ENCODE assay signal across 19 cellular contexts in the genomic region with DNA sequence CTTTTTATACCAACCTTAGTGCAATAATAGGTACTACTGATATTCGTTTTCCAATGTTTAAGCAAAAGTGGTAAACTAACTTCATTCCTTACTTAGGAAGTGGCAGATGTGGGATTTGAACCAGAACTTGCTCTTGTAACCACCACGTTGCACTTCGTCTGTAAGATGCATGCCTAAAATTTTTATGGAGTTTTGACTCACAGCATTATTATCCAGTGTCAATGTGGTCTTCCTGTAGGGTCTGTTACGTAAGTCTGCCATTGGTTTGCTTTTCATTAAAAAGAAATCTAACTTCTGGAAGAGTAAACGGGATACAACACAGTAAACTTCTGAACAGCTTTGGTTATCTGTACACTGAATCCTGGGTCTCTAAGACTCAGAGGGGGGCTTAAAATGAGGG.
A peak's percentile ranks its signal among the peaks of the same experiment; 100 is the strongest.
DNase-seq lines count a peak whose midpoint lies in the region; TF ChIP-seq lines count a peak whose summit lies in the region.
"Had no signal": no experiment of that assay in that cellular context is flagged by ENCODE, and none has a peak within 500 bp of the region (broad histone marks: within the 10 kb centered on the region; RNA-seq: fewer than 3 reads in every experiment).

No MANE protein-coding gene starts in this region.

- no peak overlapping the region for H3K9ac ChIP-seq in fibroblast of lung (ENCODE audit: insufficient read depth, low read length)

- no peaks in the 10 kb centered on the region for H4K20me1 ChIP-seq in fibroblast of lung (ENCODE audit: control insufficient read depth, extremely low read depth, insufficient read depth, low read length)

- no peaks in the 10 kb centered on the region for H3K36me3 ChIP-seq in fibroblast of lung (ENCODE audit: control insufficient read depth, insufficient read depth, low read length)
- H3K36me3 ChIP-seq: gastrocnemius medialis, pancreas, suprapubic skin had no signal

- H3K9me3 ChIP-seq in fibroblast of lung (ENCODE audit: control insufficient read depth, insufficient read depth, low read depth, low read length), result no peaks in the 10 kb centered on the region
- H3K9me3 ChIP-seq: gastrocnemius medialis, pancreas, suprapubic skin had no signal

- H3K4me2 ChIP-seq in fibroblast of lung (ENCODE audit: extremely low read depth, insufficient read depth, low read length), result no peak overlapping the region

- H3K4me3 ChIP-seq in fibroblast of lung (replicated peaks in 1 of 4; ENCODE audit: control extremely low read depth in 1 of 4, insufficient read depth in 1 of 4, low read depth in 3 of 4, low read length in 4 of 4) (no peak overlapping the region), skeletal muscle cell (ENCODE audit: low read depth, low read length) (no peak overlapping the region), coronary artery (no peak overlapping the region)
- H3K4me3 ChIP-seq: gastrocnemius medialis, lung, pancreas, skin epidermis, suprapubic skin had no signal

- DNase-seq in EL (peak; percentile 87), RPMI7951 (ENCODE audit: low read depth) (peak; percentile 52), fibroblast of lung (ENCODE audit: low read depth in 2 of 2) (peak; percentile 13 to 92), skeletal muscle cell (ENCODE audit: low read depth) (peak; percentile 57), NCI-H2029 (lab: John Stamatoyannopoulos, UW) (no peak), coronary artery (ENCODE audit: low spot score) (no peak), NCI-H187 (lab: John Stamatoyannopoulos, UW) (no peak)
- DNase-seq: activated naive CD8-positive, alpha-beta T cell treated with anti-CD3 and anti-CD28 coated beads, Interleukin-2, amount 10 ng/mL, durations not matched to agents 7 days and 5 days; CD4-positive, alpha-beta T cell; DMS79; gastrocnemius medialis; H9; NCI-H146; NCI-H345; pancreas; SIG-M5 had no signal

- H3K4me1 ChIP-seq in fibroblast of lung (ENCODE audit: control insufficient read depth, extremely low read depth, insufficient read depth, low read length), result no peaks in the 10 kb centered on the region
- H3K4me1 ChIP-seq: gastrocnemius medialis, pancreas, suprapubic skin had no signal

- no peaks in the 10 kb centered on the region for H3K27me3 ChIP-seq in fibroblast of lung (ENCODE audit: control insufficient read depth, insufficient read depth, low read length)
- H3K27me3 ChIP-seq: pancreas, suprapubic skin had no signal

- TF ChIP-seq CTCF in fibroblast of lung (conservative IDR thresholded peaks at IDR 0.05 in 1 of 2, IDR thresholded peaks at IDR 0.05 in 1 of 2; ENCODE audit: low read depth in 1 of 2, low read length in 2 of 2) (no peak), coronary artery (IDR thresholded peaks at IDR 0.05) (no peak)

- no peak overlapping the region for H2AFZ ChIP-seq in fibroblast of lung (ENCODE audit: low read length)

- H3K27ac ChIP-seq in fibroblast of lung (ENCODE audit: insufficient read depth, low read length) (no peak overlapping the region), coronary artery (no peak overlapping the region)
- H3K27ac ChIP-seq: gastrocnemius medialis, pancreas, suprapubic skin had no signal

- no peaks in the 10 kb centered on the region for H3K79me2 ChIP-seq in fibroblast of lung (ENCODE audit: control insufficient read depth, insufficient read depth, low read length)

Comparison
In these comparisons a context has a peak if more than half of its experiments do, and no peak if none do; other contexts are left out.
1. DNase-seq: peak in EL (single experiment), RPMI7951 (single experiment), fibroblast of lung (2 of 2) and skeletal muscle cell (single experiment); none in NCI-H2029 (single experiment), coronary artery (single experiment) and NCI-H187 (0 of 2).